In genomic region chrX:152787062-152787461, GRCh38 we compare ENCODE assay signal across 11 cellular contexts. TPM values are rescaled to one million over a fixed set of nuclear protein-coding genes. Genes with fewer than 3 reads are reported as not detected.
A peak's percentile ranks its signal among the peaks of the same experiment; 100 is the strongest.
DNase-seq lines count a peak whose midpoint lies in the region; ATAC-seq, FAIRE-seq and TF ChIP-seq lines count a peak whose summit lies in the region.
"Not testable (repeated sequence)": the region's sequence is repeated elsewhere in the genome, so short reads cannot be mapped to it uniquely, and the experiment has no call there.
"Had no signal": no experiment of that assay in that cellular context is flagged by ENCODE, and none has a peak within 500 bp of the region (broad histone marks: within the 10 kb centered on the region; RNA-seq: fewer than 3 reads in every experiment).

No MANE protein-coding gene starts in this region.

- peak; percentile 99 for FAIRE-seq in bronchial epithelial cell (lab: Jason Lieb, UNC)

- not testable (repeated sequence) for H3K4me3 ChIP-seq in bronchial epithelial cell (ENCODE audit: low read depth, low read length)

- peak; percentile 91 for ATAC-seq in GM18511 (IDR thresholded peaks at IDR 0.05; ENCODE audit: unreplicated experiment)
- ATAC-seq in GM19043 (IDR thresholded peaks at IDR 0.05; ENCODE audit: low read depth, unreplicated experiment), result peak; percentile 70
- peak; percentile 75 for ATAC-seq in GM21529 (IDR thresholded peaks at IDR 0.05; ENCODE audit: unreplicated experiment)
- peak; percentile 88 for ATAC-seq in HG02798 (IDR thresholded peaks at IDR 0.05; ENCODE audit: poor library complexity, unreplicated experiment)
- ATAC-seq in HG03139 (IDR thresholded peaks at IDR 0.05; ENCODE audit: unreplicated experiment), result peak; percentile 84
- peak; percentile 74 for ATAC-seq in HG03565 (IDR thresholded peaks at IDR 0.05; ENCODE audit: unreplicated experiment)

- DNase-seq in bronchial epithelial cell (ENCODE audit: low read depth), result not testable (repeated sequence)

- TF ChIP-seq CTCF in bronchial epithelial cell (IDR thresholded peaks at IDR 0.05; ENCODE audit: insufficient read depth, low read length, severe bottlenecking), result not testable (repeated sequence)

- H3K36me3 ChIP-seq in bronchial epithelial cell (ENCODE audit: control insufficient read depth, insufficient read depth, low read length), result not testable (repeated sequence)

- H3K27me3 ChIP-seq in bronchial epithelial cell (ENCODE audit: control insufficient read depth, insufficient read depth, low read length), result not testable (repeated sequence)

RNA-seq across cellular contexts. Expression of gene MAGEA6, which starts 17.6 kb away (rescaled TPM):
- not detected in 2 replicates for total RNA-seq in bronchial epithelial cell
- total RNA-seq: activated naive CD8-positive, alpha-beta T cell treated with anti-CD3 and anti-CD28 coated beads for 36 hours; MCF 10A; progenitor cell of endocrine pancreas; ureter had no signal

RNA-seq across cellular contexts. Expression of gene CSAG3, which starts 28.0 kb away (rescaled TPM):
- not detected in 2 replicates for total RNA-seq in bronchial epithelial cell
- total RNA-seq: activated naive CD8-positive, alpha-beta T cell treated with anti-CD3 and anti-CD28 coated beads for 36 hours; MCF 10A; progenitor cell of endocrine pancreas; ureter had no signal

RNA-seq across cellular contexts. Expression of gene MAGEA2, which starts 33.4 kb away (rescaled TPM):
- total RNA-seq in bronchial epithelial cell, result not detected in 2 replicates
- total RNA-seq: activated naive CD8-positive, alpha-beta T cell treated with anti-CD3 and anti-CD28 coated beads for 36 hours; MCF 10A; ureter had no signal

RNA-seq across cellular contexts. Expression of gene CETN2, which starts 43.5 kb away (rescaled TPM):
- 25.0 and 28.0 TPM in 2 replicates for total RNA-seq in bronchial epithelial cell

RNA-seq across cellular contexts. Expression of gene NSDHL, which starts 43.8 kb away (rescaled TPM):
- 18.4 and 24.6 TPM in 2 replicates for total RNA-seq in bronchial epithelial cell
